Comparison of ENCODE assay signal across 36 cellular contexts in genomic region chr9:118189615-118190014, GRCh38.
"Had no signal": no experiment of that assay in that cellular context is flagged by ENCODE, and none has a peak within 500 bp of the region (broad histone marks: within the 10 kb centered on the region; RNA-seq: fewer than 3 reads in every experiment).

No MANE protein-coding gene starts in this region.

- DNase-seq: MG63, MM.1S, MV-4-11, NCI-H1048, NCI-H1092, NCI-H1092 treated with DMSO at 0.1 percent for 48 hours, NCI-H1105, NCI-H1105 treated with DMSO at 0.1 percent for 48 hours, NCI-H1417, NCI-H1417 treated with DMSO at 0.1 percent for 48 hours, NCI-H1436, NCI-H1436 treated with DMSO at 0.1 percent for 48 hours, NCI-H146, NCI-H1694, NCI-H1694 treated with DMSO at 0.1 percent for 48 hours, NCI-H187, NCI-H187 treated with DMSO at 0.1 percent for 48 hours, NCI-H1930, NCI-H2029, NCI-H2029 treated with DMSO at 0.1 percent for 48 hours, NCI-H2081, NCI-H2081 treated with DMSO at 0.1 percent for 48 hours, NCI-H2107, NCI-H2171, NCI-H2171 treated with DMSO at 0.1 percent for 48 hours, NCI-H2227 treated with DMSO at 0.1 percent for 48 hours, NCI-H226, NCI-H345, NCI-H446, NCI-H446 treated with DMSO at 0.1 percent for 48 hours, NCI-H510A, NCI-H510A treated with DMSO at 0.1 percent for 48 hours, NCI-H524, NCI-H524 treated with DMSO at 0.1 percent for 48 hours, NCI-H526, NCI-H526 treated with DMSO at 0.1 percent for 48 hours had no signal

- H3K27me3 ChIP-seq: MG63 had no signal

- H3K36me3 ChIP-seq: MG63 had no signal

- H3K4me3 ChIP-seq: MG63 had no signal

- H3K9me3 ChIP-seq: MG63 had no signal
